16 cellular contexts compared by ENCODE assay signal in the genomic region with DNA sequence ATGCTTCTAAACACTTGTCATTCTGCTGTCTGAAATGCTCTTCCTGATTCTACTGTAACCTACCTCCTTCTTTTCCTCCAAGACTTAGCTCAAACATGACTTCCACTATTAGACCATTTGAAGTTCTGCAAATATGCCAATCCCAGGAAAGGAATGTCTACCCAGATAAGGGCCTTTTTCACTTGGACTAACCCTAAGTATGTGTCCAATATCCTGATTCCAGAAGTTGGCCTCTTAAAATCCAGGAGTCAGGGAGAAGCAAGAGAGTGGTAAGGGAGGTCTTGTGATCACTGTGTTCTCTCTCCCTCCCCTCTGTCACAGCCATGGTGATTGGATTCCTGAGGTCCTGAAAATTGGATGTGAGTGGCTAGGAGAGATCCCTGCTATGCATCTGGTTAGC. TPM values are rescaled to one million over a fixed set of nuclear protein-coding genes. Genes with fewer than 3 reads are reported as not detected.
DNase-seq lines count a peak whose midpoint lies in the region; ATAC-seq, FAIRE-seq and TF ChIP-seq lines count a peak whose summit lies in the region.
"Had no signal": no experiment of that assay in that cellular context is flagged by ENCODE, and none has a peak within 500 bp of the region (broad histone marks: within the 10 kb centered on the region; RNA-seq: fewer than 3 reads in every experiment).

No MANE protein-coding gene starts in this region.

- H3K36me3 ChIP-seq in lower lobe of right lung (no peaks in the 10 kb centered on the region), small intestine (ENCODE audit: control insufficient read depth in 2 of 2, insufficient read depth in 2 of 2, low read length in 2 of 2) (no peaks in the 10 kb centered on the region), spleen (no peaks in the 10 kb centered on the region)
- H3K36me3 ChIP-seq: BLaER1 treated with 17β-estradiol and CSF1 and Interleukin-3, amounts not matched to agents 10 nM and 100 nM had no signal

- TF ChIP-seq CTCF in GM13976 (IDR thresholded peaks at IDR 0.05; ENCODE audit: borderline replicate concordance, control extremely low read depth, extremely low read depth, insufficient read depth, missing control alignments) (no peak), lower lobe of right lung (IDR thresholded peaks at IDR 0.05) (no peak), spleen (IDR thresholded peaks at IDR 0.05 in 8 of 11, conservative IDR thresholded peaks at IDR 0.05 in 3 of 11) (no peak)

- FAIRE-seq in small intestine (lab: Jason Lieb, UNC): no peak
- FAIRE-seq: GM18507 had no signal

- TF ChIP-seq POLR2A in spleen (IDR thresholded peaks at IDR 0.05): no peak

- peak; percentile 60 to 72 for ATAC-seq in lower lobe of right lung
- ATAC-seq in HG03045 (IDR thresholded peaks at IDR 0.05; ENCODE audit: unreplicated experiment): no peak

- H3K27ac ChIP-seq in lower lobe of right lung: no peak overlapping the region
- H3K27ac ChIP-seq in small intestine (ENCODE audit: low read depth in 1 of 2, low read length in 1 of 2): no peak overlapping the region
- no peak overlapping the region for H3K27ac ChIP-seq in spleen
- H3K27ac ChIP-seq: BLaER1 treated with 17β-estradiol and CSF1 and Interleukin-3, amounts not matched to agents 10 nM and 100 nM; GM23248 had no signal

- no peaks in the 10 kb centered on the region for H3K9me3 ChIP-seq in lower lobe of right lung
- no peaks in the 10 kb centered on the region for H3K9me3 ChIP-seq in small intestine (ENCODE audit: control insufficient read depth, low read depth)
- no peaks in the 10 kb centered on the region for H3K9me3 ChIP-seq in spleen
- H3K9me3 ChIP-seq: BLaER1 treated with 17β-estradiol and CSF1 and Interleukin-3, amounts not matched to agents 10 nM and 100 nM had no signal

- DNase-seq in GM13976 (ENCODE audit: low spot score) (peak; percentile 1), astrocyte of the hippocampus (ENCODE audit: low read depth, low spot score) (peak; percentile 17), lower lobe of right lung (no peak), small intestine (peak; percentile 16), NAMALWA (ENCODE audit: low spot score) (no peak), spleen (no peak)
- DNase-seq in stimulated activated naive CD4-positive, alpha-beta T cell treated with Interleukin-2 at 50 U/mL for 16 hours (lab: John Stamatoyannopoulos, UW): no peak
- DNase-seq: ACHN; Calu3; CD4-positive, CD25-positive, alpha-beta regulatory T cell; DMS 273 treated with DMSO at 0.1 percent for 48 hours; GM23248; H7 had no signal

- H3K27me3 ChIP-seq in lower lobe of right lung (ENCODE audit: low read depth): no peaks in the 10 kb centered on the region
- H3K27me3 ChIP-seq in small intestine (ENCODE audit: control insufficient read depth in 2 of 2, insufficient read depth in 2 of 2, low read length in 2 of 2): no peaks in the 10 kb centered on the region
- no peaks in the 10 kb centered on the region for H3K27me3 ChIP-seq in spleen (replicated peaks in 1 of 7)
- H3K27me3 ChIP-seq: BLaER1 treated with 17β-estradiol and CSF1 and Interleukin-3, amounts not matched to agents 10 nM and 100 nM had no signal

- in situ Hi-C loops in GM13976 (cut with MboI; ENCODE audit: low sequenced_read_pairs, unreplicated experiment): no loop called here

- H3K4me1 ChIP-seq in lower lobe of right lung (peaks cover 6% of the 10 kb centered on the region), small intestine (ENCODE audit: control insufficient read depth in 2 of 2, insufficient read depth in 1 of 2, low read depth in 1 of 2, low read length in 1 of 2) (no peaks in the 10 kb centered on the region), spleen (peaks cover 0 to 2% (median 0%) of the 10 kb centered on the region in 6 donors)

- intact Hi-C loops in lower lobe of right lung (cut with DNase I) (no loop called here), spleen (cut with DNase I; ENCODE audit: low total_unique reads) (no loop called here)

- H3K4me3 ChIP-seq in lower lobe of right lung (no peak overlapping the region), small intestine (ENCODE audit: low read depth in 1 of 2, low read length in 2 of 2) (no peak overlapping the region), spleen (no peak overlapping the region)
- H3K4me3 ChIP-seq: BLaER1 treated with 17β-estradiol and CSF1 and Interleukin-3, amounts not matched to agents 10 nM and 100 nM; GM23248 had no signal

RNA-seq across cellular contexts. Expression of a gene that starts 30.2 kb away (rescaled TPM):
- total RNA-seq in lower lobe of right lung (42.7 TPM), spleen (10 to 100 TPM; 10.3 to 20.4 (median 14.4) TPM)
- polyA plus RNA-seq in small intestine (10 to 100 TPM; 14.1 to 27.7 (median 20.1) TPM), spleen (1 to 10 TPM; 1.6 to 5.7 (median 2.3) TPM)
- polyA plus RNA-seq: CD4-positive, CD25-positive, alpha-beta regulatory T cell had no signal

RNA-seq across cellular contexts. Expression of a gene that starts 42.2 kb away (rescaled TPM):
- 34.1 TPM for total RNA-seq in lower lobe of right lung
- polyA plus RNA-seq in small intestine: 1 to 10 TPM; 3.0 to 5.4 (median 4.7) TPM
- 10 to 100 TPM; 30.3 to 53.4 (median 40.9) TPM for total RNA-seq in spleen
- 1 to 10 TPM; 4.0 to 5.7 (median 4.8) TPM for polyA plus RNA-seq in spleen

RNA-seq across cellular contexts. Expression of a gene that starts 59.6 kb away (rescaled TPM):
- total RNA-seq in lower lobe of right lung (23.5 TPM), spleen (10 to 100 TPM in 3 of 7 donors, 1 to 10 TPM in 4; 4.7 to 16.1 (median 8.4) TPM)
- polyA plus RNA-seq in small intestine (10 to 100 TPM; 11.6 to 12.1 (median 11.9) TPM), spleen (1 to 10 TPM; 2.5 to 4.6 (median 4.3) TPM)

Comparison
In these comparisons a context has a peak if more than half of its experiments do, and no peak if none do; other contexts are left out.
1. DNase-seq: peak in GM13976 (single experiment), astrocyte of the hippocampus (single experiment) and small intestine (single experiment); none in lower lobe of right lung (single experiment), NAMALWA (single experiment), spleen (single experiment) and stimulated activated naive CD4-positive, alpha-beta T cell treated with Interleukin-2 at 50 U/mL for 16 hours (single experiment).